17 cellular contexts compared by ENCODE assay signal in genomic region chr2:17300141-17300540, GRCh38.
DNase-seq lines count a peak whose midpoint lies in the region; ATAC-seq and TF ChIP-seq lines count a peak whose summit lies in the region.
"Had no signal": no experiment of that assay in that cellular context is flagged by ENCODE, and none has a peak within 500 bp of the region (broad histone marks: within the 10 kb centered on the region; RNA-seq: fewer than 3 reads in every experiment).

No MANE protein-coding gene starts in this region.

- H3K27me3 ChIP-seq in breast epithelium = no peaks in the 10 kb centered on the region
- H3K27me3 ChIP-seq in adipocyte (replicated peaks; ENCODE audit: control insufficient read depth, insufficient read depth, low read length) = no peaks in the 10 kb centered on the region
- H3K27me3 ChIP-seq: heart right ventricle, upper lobe of right lung had no signal

- intact Hi-C loops in MCF 10A (cut with micrococcal nuclease) (loop anchor here (10.0 kb wide), 1 partner anchor 245 kb away; the partner anchor contains the start of gene VSNL1), breast epithelium (cut with DNase I; ENCODE audit: low total_unique reads) (no loop called here)

- H3K27ac ChIP-seq in breast epithelium = no peak overlapping the region
- H3K27ac ChIP-seq: heart right ventricle, upper lobe of right lung had no signal

- peaks cover 6% of the 10 kb centered on the region for H3K36me3 Mint-ChIP-seq in MCF 10A (ENCODE audit: insufficient read depth, unreplicated experiment)

- H3K36me3 ChIP-seq in breast epithelium = no peaks in the 10 kb centered on the region
- no peaks in the 10 kb centered on the region for H3K36me3 ChIP-seq in adipocyte (ENCODE audit: control insufficient read depth, insufficient read depth, low read length, severe bottlenecking)
- H3K36me3 ChIP-seq: heart right ventricle, upper lobe of right lung had no signal

- H3K4me3 ChIP-seq in breast epithelium = no peak overlapping the region
- H3K4me3 ChIP-seq in adipocyte (ENCODE audit: low read length) = no peak overlapping the region
- no peak overlapping the region for H3K4me3 ChIP-seq in foreskin fibroblast (ENCODE audit: low read depth in 1 of 2, low read length in 2 of 2)
- H3K4me3 ChIP-seq: heart right ventricle, upper lobe of right lung had no signal

- H3K4me3 Mint-ChIP-seq in MCF 10A (ENCODE audit: unreplicated experiment) = no peak overlapping the region

- POLR2A ChIA-PET in MCF 10A (lab: Yijun Ruan, JAX) = interaction anchor here (1.5 kb wide), 1 partner anchor 28 kb away, joined by 5 read pairs; no protein-coding TSS in a partner anchor

- H3K9ac ChIP-seq in adipocyte (ENCODE audit: low read length) = no peak overlapping the region

- ATAC-seq in GM19455 (IDR thresholded peaks at IDR 0.05; ENCODE audit: unreplicated experiment) = no peak

- CTCF ChIA-PET in MCF 10A (lab: Yijun Ruan, JAX) = interaction anchor here (0.7 to 1.2 kb wide), 5 partner anchors 8 to 480 kb away, joined by 3 to 6 read pairs (median 4); no protein-coding TSS in a partner anchor

- H3K4me1 Mint-ChIP-seq in MCF 10A (ENCODE audit: insufficient read depth, unreplicated experiment) = peaks cover 24% of the 10 kb centered on the region

- H3K4me1 ChIP-seq in breast epithelium (no peaks in the 10 kb centered on the region), adipocyte (ENCODE audit: control insufficient read depth, insufficient read depth, low read length) (no peaks in the 10 kb centered on the region)
- H3K4me1 ChIP-seq: heart right ventricle, upper lobe of right lung had no signal

- TF ChIP-seq CTCF in MCF 10A (IDR thresholded peaks at IDR 0.05; ENCODE audit: unreplicated experiment) (no peak), breast epithelium (IDR thresholded peaks at IDR 0.05) (no peak), foreskin fibroblast (IDR thresholded peaks at IDR 0.05; ENCODE audit: low read depth, low read length) (no peak)

- DNase-seq in MCF 10A (ENCODE audit: unreplicated experiment) = peak; percentile 91
- DNase-seq in breast epithelium (ENCODE audit: low spot score in 2 of 2) = no peak
- peak; percentile 89 for DNase-seq in adipocyte (ENCODE audit: low read depth)
- peak; percentile 64 to 67 for DNase-seq in foreskin fibroblast
- DNase-seq in NCI-H82 (lab: John Stamatoyannopoulos, UW) = no peak
- DNase-seq in EL = no peak
- no peak for DNase-seq in RPMI8226
- DNase-seq: activated CD8-positive, alpha-beta memory T cell treated with anti-CD3 and anti-CD28 coated beads for 24 hours; activated naive CD4-positive, alpha-beta T cell; cortex of kidney; heart right ventricle; KG1; NCI-H2029; nucleus accumbens; stimulated activated CD4-positive, alpha-beta T cell treated with anti-CD3 and anti-CD28 coated beads, Interleukin-15, amount 100 ng/mL, for 24 hours; upper lobe of right lung had no signal

- no peaks in the 10 kb centered on the region for H3K9me3 Mint-ChIP-seq in MCF 10A (ENCODE audit: unreplicated experiment)

- no TSS peak for BruUV-seq in MCF 10A (replicated peaks; lab: Mats Ljungman, UMichigan)

- peak overlapping the region; percentile 18 for H3K27ac Mint-ChIP-seq in MCF 10A (ENCODE audit: low read depth, unreplicated experiment)

- no peaks in the 10 kb centered on the region for H3K27me3 Mint-ChIP-seq in MCF 10A (ENCODE audit: insufficient read depth, unreplicated experiment)

- H3K9me3 ChIP-seq in breast epithelium (no peaks in the 10 kb centered on the region), adipocyte (ENCODE audit: control insufficient read depth, low read length) (no peaks in the 10 kb centered on the region)
- H3K9me3 ChIP-seq: heart right ventricle, upper lobe of right lung had no signal

- no peak for TF ChIP-seq POLR2A in breast epithelium (IDR thresholded peaks at IDR 0.05)

Comparison
In these comparisons a context has a peak if more than half of its experiments do, and no peak if none do; other contexts are left out.
1. DNase-seq: peak in MCF 10A (single experiment), adipocyte (single experiment) and foreskin fibroblast (2 of 2); none in breast epithelium (0 of 2), NCI-H82 (single experiment), EL (single experiment) and RPMI8226 (single experiment).